In genomic region chr14:80698974-80699373, GRCh38 we compare ENCODE assay signal across 8 cellular contexts.
"Had no signal": no experiment of that assay in that cellular context is flagged by ENCODE, and none has a peak within 500 bp of the region (broad histone marks: within the 10 kb centered on the region; RNA-seq: fewer than 3 reads in every experiment).

No MANE protein-coding gene starts in this region.

- H3K9me3 ChIP-seq: HAP-1 had no signal

- H3K27ac Mint-ChIP-seq: HFFc6 had no signal

- ATAC-seq: HCT116, K562 had no signal

- H3K27ac ChIP-seq: HL-60 had no signal

- H3K4me3 Mint-ChIP-seq: HFFc6 had no signal

- H3K4me3 ChIP-seq: HAP-1, K562 had no signal

- H3K9me3 Mint-ChIP-seq: HFFc6 had no signal

- H3K36me3 ChIP-seq: HAP-1 had no signal

- DNase-seq: GOT3, H7, HFFc6, IMR-90 had no signal
